In genomic region chr1:53299233-53299632, GRCh38 we compare ENCODE assay signal across 1 cellular context.
TF ChIP-seq lines count a peak whose summit lies in the region.

No MANE protein-coding gene starts in this region.

TF ChIP-seq in H1, 55 proteins besides CTCF, POLR2A, EP300 and RAD21:
- no peak for TF ChIP-seq RNF2 (IDR thresholded peaks at IDR 0.05; ENCODE audit: borderline replicate concordance, low read depth, low read length, missing control alignments, poor library complexity, severe bottlenecking)
- no peak for TF ChIP-seq CBX5 (IDR thresholded peaks at IDR 0.05; ENCODE audit: low read depth, low read length)
- TF ChIP-seq JUN (IDR thresholded peaks at IDR 0.05; ENCODE audit: low read depth, low read length): no peak
- TF ChIP-seq HDAC6 (IDR thresholded peaks at IDR 0.05; ENCODE audit: low read depth, low read length): no peak
